8 cellular contexts compared by ENCODE assay signal in the genomic region with DNA sequence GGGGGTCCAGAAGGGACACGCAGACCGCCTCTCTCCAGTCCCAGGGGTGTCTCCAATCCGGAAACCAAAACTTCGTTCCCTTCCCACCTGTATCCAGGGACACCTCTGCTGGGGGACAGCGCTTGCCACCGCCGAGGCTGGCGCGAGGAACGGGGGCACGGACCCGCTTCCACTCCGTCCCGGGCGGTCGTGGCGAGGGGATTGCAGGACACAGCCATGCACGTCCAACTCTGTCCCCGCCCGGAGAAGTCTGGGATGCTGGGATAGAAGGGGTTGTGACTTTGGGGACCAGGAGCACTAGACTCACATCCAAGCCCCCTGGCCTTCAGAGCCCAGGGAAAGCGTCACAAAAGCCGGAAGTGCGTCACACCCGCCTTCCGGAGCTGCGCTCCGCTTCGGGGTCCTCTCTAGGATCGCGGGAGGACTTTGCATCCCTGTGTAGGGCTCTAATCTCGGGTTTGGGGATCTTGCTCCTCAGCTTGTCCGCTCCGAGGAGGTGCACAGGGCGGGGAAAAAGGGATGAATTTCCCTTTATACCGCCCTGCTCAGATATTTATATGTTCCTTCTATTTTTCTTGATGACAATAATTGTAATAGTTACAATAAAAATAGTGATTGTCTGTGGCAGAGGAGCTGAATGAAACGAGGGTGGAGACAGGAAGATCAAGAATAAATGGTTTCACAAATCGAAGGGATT. TPM values are rescaled to one million over a fixed set of nuclear protein-coding genes. Genes with fewer than 3 reads are reported as not detected.
DNase-seq lines count a peak whose midpoint lies in the region; ATAC-seq, FAIRE-seq and TF ChIP-seq lines count a peak whose summit lies in the region.

Gene FAM200A (minus strand): TSS at position 348 of the 697 bp plus-strand sequence. CDS start 3,707 bp downstream, outside the sequence.

- intact Hi-C loops in naive thymus-derived CD4-positive, alpha-beta T cell (cut with micrococcal nuclease), result loop anchor here (1.0 to 10.0 kb wide), 7 partner anchors 48 to 1285 kb away; partner anchors contain the start of genes ZKSCAN5 (in 2 of the 2), ZNF394 (in 2 of the 2), AP4M1 (in 1 of the 2) and BUD31 (in 1 of the 2)

- H3K9me3 ChIP-seq in naive thymus-derived CD4-positive, alpha-beta T cell (ENCODE audit: control insufficient read depth in 2 of 3, low read length in 3 of 3), result no peaks in the 10 kb centered on the region

- H3K27me3 Mint-ChIP-seq in naive thymus-derived CD4-positive, alpha-beta T cell, result no peaks in the 10 kb centered on the region
- H3K27me3 Mint-ChIP-seq in stimulated activated memory B cell treated with anti-CD40 and anti-IgM and Interleukin-4, amounts not matched to agents 10 μg/mL and 1 μg/mL and 100 μg/mL, for 72 hours, result no peaks in the 10 kb centered on the region

- no peaks in the 10 kb centered on the region for H3K27me3 ChIP-seq in naive thymus-derived CD4-positive, alpha-beta T cell (ENCODE audit: control insufficient read depth in 2 of 2, insufficient read depth in 2 of 2, low read length in 2 of 2)

- in situ Hi-C loops in KBM-7 (cut with MboI; ENCODE audit: low pct_unique_long_range_greater_than_20kb, low sequenced_read_pairs), result no loop called here

- peak within 1 kb of the TSS; percentile 95 for H3K27ac ChIP-seq in naive thymus-derived CD4-positive, alpha-beta T cell (ENCODE audit: low read depth, low read length)

- peak; percentile 37 for FAIRE-seq in RCC 7860 (lab: Jason Lieb, UNC)

- peaks cover 6 to 54% (median 21%) of the 10 kb centered on the region in 5 donors for H3K36me3 Mint-ChIP-seq in naive thymus-derived CD4-positive, alpha-beta T cell
- peaks cover 39% of the 10 kb centered on the region for H3K36me3 Mint-ChIP-seq in stimulated activated memory B cell treated with anti-CD40 and anti-IgM and Interleukin-4, amounts not matched to agents 10 μg/mL and 1 μg/mL and 100 μg/mL, for 72 hours

- H3K4me3 ChIP-seq in fibroblast of mammary gland (ENCODE audit: control insufficient read depth, low read depth, low read length), result peak within 1 kb of the TSS; percentile 95
- peak within 1 kb of the TSS; percentile 93 for H3K4me3 ChIP-seq in naive thymus-derived CD4-positive, alpha-beta T cell (ENCODE audit: low read length)

- peaks cover 0 to 30% (median 0%) of the 10 kb centered on the region in 3 experiments for H3K36me3 ChIP-seq in naive thymus-derived CD4-positive, alpha-beta T cell (ENCODE audit: control insufficient read depth in 2 of 3, insufficient read depth in 3 of 3, low read length in 3 of 3)

- DNase-seq in DMS153 (lab: John Stamatoyannopoulos, UW) (peak; percentile 86), KBM-7 (peak; percentile 89), RCC 7860 (ENCODE audit: low spot score) (peak; percentile 62), fibroblast of mammary gland (ENCODE audit: low read depth) (peak; percentile 95)
- DNase-seq in activated T-helper 1 cell treated with anti-CD3 and anti-CD28 coated beads, Interleukin-2, amount 50 U/mL, for 16 hours (ENCODE audit: low read depth in 1 of 2, low spot score in 1 of 2), result peak; percentile 65 to 72
- peak; percentile 62 to 88 (median 83) for DNase-seq in naive thymus-derived CD4-positive, alpha-beta T cell

- H3K4me1 Mint-ChIP-seq in naive thymus-derived CD4-positive, alpha-beta T cell, result peaks cover 23 to 62% (median 48%) of the 10 kb centered on the region in 7 donors
- H3K4me1 Mint-ChIP-seq in stimulated activated memory B cell treated with anti-CD40 and anti-IgM and Interleukin-4, amounts not matched to agents 10 μg/mL and 1 μg/mL and 100 μg/mL, for 72 hours, result peaks cover 38% of the 10 kb centered on the region

- peaks cover 17 to 23% of the 10 kb centered on the region in 2 donors for H3K4me1 ChIP-seq in naive thymus-derived CD4-positive, alpha-beta T cell (ENCODE audit: control insufficient read depth in 2 of 2, insufficient read depth in 2 of 2, low read length in 2 of 2)

- H3K27ac Mint-ChIP-seq in naive thymus-derived CD4-positive, alpha-beta T cell, result peak within 1 kb of the TSS; percentile 73 to 98 (median 95)
- peak within 1 kb of the TSS; percentile 91 for H3K27ac Mint-ChIP-seq in stimulated activated memory B cell treated with anti-CD40 and anti-IgM and Interleukin-4, amounts not matched to agents 10 μg/mL and 1 μg/mL and 100 μg/mL, for 72 hours

- CTCF ChIA-PET in naive thymus-derived CD4-positive, alpha-beta T cell (lab: Charles Lee), result interaction anchor here (0.6 kb wide), 1 partner anchor 439 kb away, joined by 3 read pairs; no protein-coding TSS in a partner anchor

- no peak for TF ChIP-seq CTCF in fibroblast of mammary gland (conservative IDR thresholded peaks at IDR 0.05; ENCODE audit: control insufficient read depth, insufficient read depth, low read depth, low read length)

- H3K4me3 Mint-ChIP-seq in naive thymus-derived CD4-positive, alpha-beta T cell, result peak within 1 kb of the TSS; percentile 85 to 95 (median 90)
- H3K4me3 Mint-ChIP-seq in stimulated activated memory B cell treated with anti-CD40 and anti-IgM and Interleukin-4, amounts not matched to agents 10 μg/mL and 1 μg/mL and 100 μg/mL, for 72 hours, result peak within 1 kb of the TSS; percentile 88

- peaks cover 3 to 15% (median 4%) of the 10 kb centered on the region in 11 donors for H3K9me3 Mint-ChIP-seq in naive thymus-derived CD4-positive, alpha-beta T cell
- H3K9me3 Mint-ChIP-seq in stimulated activated memory B cell treated with anti-CD40 and anti-IgM and Interleukin-4, amounts not matched to agents 10 μg/mL and 1 μg/mL and 100 μg/mL, for 72 hours, result peaks cover 6% of the 10 kb centered on the region

- ATAC-seq in GM21576 (IDR thresholded peaks at IDR 0.05; ENCODE audit: unreplicated experiment), result peak; percentile 91
- peak; percentile 99 for ATAC-seq in naive thymus-derived CD4-positive, alpha-beta T cell
- ATAC-seq in stimulated activated memory B cell treated with anti-CD40 and anti-IgM and Interleukin-4, amounts not matched to agents 10 μg/mL and 1 μg/mL and 100 μg/mL, for 72 hours, result peak; percentile 99

- POLR2A ChIA-PET in naive thymus-derived CD4-positive, alpha-beta T cell (lab: Charles Lee), result interaction anchor here (0.6 to 1.4 kb wide), 12 partner anchors 9 to 1062 kb away, joined by 3 to 12 read pairs (median 4); partner anchors contain the start of genes TRIM4, ZKSCAN5, ZNF394 and ZSCAN25

RNA-seq across cellular contexts. Expression of gene FAM200A, which starts in this region (rescaled TPM):
- 10 to 100 TPM in 2 of 5 experiments, 1 to 10 TPM in 3; 1.9 to 13.6 (median 5.0) TPM for total RNA-seq in naive thymus-derived CD4-positive, alpha-beta T cell
- 1 to 10 TPM; 5.9 to 7.6 TPM for polyA plus RNA-seq in naive thymus-derived CD4-positive, alpha-beta T cell

Comparison
In these comparisons a context has a peak if more than half of its experiments do, and no peak if none do; other contexts are left out.
1. Peak in every context shown above with its lines: DNase-seq, ATAC-seq, H3K4me3 ChIP-seq and H3K27ac ChIP-seq.